In genomic region chr10:61937631-61938284, GRCh38 we compare ENCODE assay signal across 9 cellular contexts. TPM values are rescaled to one million over a fixed set of nuclear protein-coding genes. Genes with fewer than 3 reads are reported as not detected.
DNase-seq lines count a peak whose midpoint lies in the region; FAIRE-seq and TF ChIP-seq lines count a peak whose summit lies in the region.
"Had no signal": no experiment of that assay in that cellular context is flagged by ENCODE, and none has a peak within 500 bp of the region (broad histone marks: within the 10 kb centered on the region; RNA-seq: fewer than 3 reads in every experiment).

No MANE protein-coding gene starts in this region.

- H3K9me3 Mint-ChIP-seq in activated CD4-positive, alpha-beta T cell treated with anti-CD3 and anti-CD28 coated beads, Interleukin-2, amount 10 ng/mL, durations not matched to agents 24 days and 14 days: no peaks in the 10 kb centered on the region
- H3K9me3 Mint-ChIP-seq in activated CD4-positive, alpha-beta memory T cell treated with anti-CD3 and anti-CD28 coated beads for 36 hours: no peaks in the 10 kb centered on the region

- peak overlapping the region; percentile 31 for H2AFZ ChIP-seq in keratinocyte (ENCODE audit: control insufficient read depth, low read length)

- dilution Hi-C loops in keratinocyte (cut with MboI; ENCODE audit: extremely low pct_ligation_motif_present, low sequenced_read_pairs): no loop called here

- no peaks in the 10 kb centered on the region for H4K20me1 ChIP-seq in keratinocyte (ENCODE audit: control insufficient read depth, extremely low read depth, insufficient read depth, low read length)

- H3K9ac ChIP-seq in keratinocyte (ENCODE audit: control insufficient read depth, extremely low read depth, insufficient read depth, low read length): peak overlapping the region; percentile 65

- peak overlapping the region; percentile 55 for H3K4me3 Mint-ChIP-seq in activated CD4-positive, alpha-beta T cell treated with anti-CD3 and anti-CD28 coated beads, Interleukin-2, amount 10 ng/mL, durations not matched to agents 24 days and 14 days
- H3K4me3 Mint-ChIP-seq in activated CD4-positive, alpha-beta memory T cell treated with anti-CD3 and anti-CD28 coated beads for 36 hours: peak overlapping the region; percentile 32

- intact Hi-C loops in activated CD4-positive, alpha-beta T cell treated with anti-CD3 and anti-CD28 coated beads, Interleukin-2, amount 10 ng/mL, durations not matched to agents 24 days and 14 days (cut with micrococcal nuclease): loop anchor here (1.0 to 2.0 kb wide), 3 partner anchors 15 to 51 kb away; no protein-coding TSS in a partner anchor
- intact Hi-C loops in activated CD4-positive, alpha-beta memory T cell treated with anti-CD3 and anti-CD28 coated beads for 36 hours (cut with micrococcal nuclease): loop anchor here (1.0 to 5.0 kb wide), 5 partner anchors 15 to 1330 kb away; no protein-coding TSS in a partner anchor

- H3K4me1 ChIP-seq in keratinocyte (ENCODE audit: control insufficient read depth, extremely low read depth, insufficient read depth, low read length): peaks cover 37% of the 10 kb centered on the region
- H3K4me1 ChIP-seq in thymus (ENCODE audit: control insufficient read depth, insufficient read depth, low read length): peaks cover 2% of the 10 kb centered on the region

- POLR2A ChIA-PET in activated CD4-positive, alpha-beta memory T cell treated with anti-CD3 and anti-CD28 coated beads for 36 hours (lab: Charles Lee): interaction anchor here (0.7 to 9.5 kb wide), 17 partner anchors 26 to 248 kb away, joined by 3 to 164 read pairs (median 10); partner anchors contain the start of gene ARID5B

- peak overlapping the region; percentile 85 for H3K27ac ChIP-seq in keratinocyte (ENCODE audit: control insufficient read depth, insufficient read depth, low read length)
- peak overlapping the region; percentile 55 for H3K27ac ChIP-seq in thymus (ENCODE audit: low read depth)

- H3K9me1 ChIP-seq in keratinocyte (ENCODE audit: control insufficient read depth, extremely low read depth, insufficient read depth, low read length): no peaks in the 10 kb centered on the region

- peaks cover 0 to 8% of the 10 kb centered on the region in 2 experiments for H3K36me3 ChIP-seq in keratinocyte (ENCODE audit: control insufficient read depth in 2 of 2, extremely low read depth in 1 of 2, insufficient read depth in 2 of 2, low read length in 2 of 2)
- H3K36me3 ChIP-seq in thymus (ENCODE audit: control insufficient read depth, insufficient read depth): peaks cover 4% of the 10 kb centered on the region

- no peak for TF ChIP-seq CTCF in keratinocyte (optimal IDR thresholded peaks at IDR 0.05 in 1 of 3, IDR thresholded peaks at IDR 0.05 in 1 of 3, conservative IDR thresholded peaks at IDR 0.05 in 1 of 3; ENCODE audit: extremely low read depth in 1 of 3, insufficient read depth in 2 of 3, low read length in 3 of 3)

- 84% methylated on average over 1 of the region's 1 CpG for whole genome bisulfite sequencing in thymus

- peak; percentile 75 for FAIRE-seq in keratinocyte (lab: Jason Lieb, UNC)

- H3K27ac Mint-ChIP-seq in activated CD4-positive, alpha-beta T cell treated with anti-CD3 and anti-CD28 coated beads, Interleukin-2, amount 10 ng/mL, durations not matched to agents 24 days and 14 days: peak overlapping the region; percentile 92
- H3K27ac Mint-ChIP-seq in activated CD4-positive, alpha-beta memory T cell treated with anti-CD3 and anti-CD28 coated beads for 36 hours: peak overlapping the region; percentile 92

- CTCF ChIA-PET in activated CD4-positive, alpha-beta memory T cell treated with anti-CD3 and anti-CD28 coated beads for 36 hours (lab: Charles Lee): interaction anchor here (0.6 to 4.3 kb wide), 12 partner anchors 12 to 109 kb away, joined by 3 to 25 read pairs (median 6); partner anchors contain the start of gene ARID5B

- H3K4me3 ChIP-seq in keratinocyte (ENCODE audit: control insufficient read depth in 2 of 3, extremely low read depth in 1 of 3, insufficient read depth in 2 of 3, low read depth in 1 of 3, low read length in 3 of 3) (peak overlapping the region in 1 of 3 experiments; percentile 36), thymus (ENCODE audit: low read length) (no peak overlapping the region)
- H3K4me3 ChIP-seq: lung had no signal

- peak overlapping the region; percentile 73 for H3K4me2 ChIP-seq in keratinocyte (ENCODE audit: control insufficient read depth, extremely low read depth, insufficient read depth, low read depth, low read length)

- H3K27me3 ChIP-seq in keratinocyte (ENCODE audit: control insufficient read depth, extremely low read depth, insufficient read depth, low read length) (no peaks in the 10 kb centered on the region), thymus (ENCODE audit: control insufficient read depth, insufficient read depth) (no peaks in the 10 kb centered on the region)

- no peaks in the 10 kb centered on the region for H3K9me3 ChIP-seq in keratinocyte (ENCODE audit: control insufficient read depth, low read depth, low read length)
- H3K9me3 ChIP-seq in thymus (ENCODE audit: control insufficient read depth): no peaks in the 10 kb centered on the region

- DNase-seq in activated CD4-positive, alpha-beta T cell treated with anti-CD3 and anti-CD28 coated beads, Interleukin-2, amount 10 ng/mL, durations not matched to agents 24 days and 14 days: peak; percentile 70
- no peak for DNase-seq in activated CD4-positive, alpha-beta T cell treated with anti-CD3 and anti-CD28 coated beads, Interleukin-2, amount 50 U/mL, for 4 hours
- peak; percentile 30 for DNase-seq in activated CD4-positive, alpha-beta memory T cell treated with anti-CD3 and anti-CD28 coated beads for 36 hours
- DNase-seq in keratinocyte (ENCODE audit: low read depth, low spot score) (no peak), amygdala (lab: John Stamatoyannopoulos, UW) (no peak)
- DNase-seq in activated CD4-positive, alpha-beta T cell treated with anti-CD3 and anti-CD28 coated beads, Interleukin-2, amount 50 U/mL, for 1 hour: no peak
- DNase-seq in activated CD4-positive, CD25-positive, alpha-beta regulatory T cell treated with anti-CD3 and anti-CD28 coated beads, Interleukin-2, amount 50 U/mL, for 72 hours: no peak

- peaks cover 7% of the 10 kb centered on the region for H3K79me2 ChIP-seq in keratinocyte (ENCODE audit: control insufficient read depth, insufficient read depth, low read length)

- peaks cover 44% of the 10 kb centered on the region for H3K36me3 Mint-ChIP-seq in activated CD4-positive, alpha-beta T cell treated with anti-CD3 and anti-CD28 coated beads, Interleukin-2, amount 10 ng/mL, durations not matched to agents 24 days and 14 days (ENCODE audit: low read depth)
- peaks cover 52% of the 10 kb centered on the region for H3K36me3 Mint-ChIP-seq in activated CD4-positive, alpha-beta memory T cell treated with anti-CD3 and anti-CD28 coated beads for 36 hours

- peaks cover 75% of the 10 kb centered on the region for H3K4me1 Mint-ChIP-seq in activated CD4-positive, alpha-beta T cell treated with anti-CD3 and anti-CD28 coated beads, Interleukin-2, amount 10 ng/mL, durations not matched to agents 24 days and 14 days
- peaks cover 88% of the 10 kb centered on the region for H3K4me1 Mint-ChIP-seq in activated CD4-positive, alpha-beta memory T cell treated with anti-CD3 and anti-CD28 coated beads for 36 hours (ENCODE audit: low read depth)

- H3K27me3 Mint-ChIP-seq in activated CD4-positive, alpha-beta T cell treated with anti-CD3 and anti-CD28 coated beads, Interleukin-2, amount 10 ng/mL, durations not matched to agents 24 days and 14 days: no peaks in the 10 kb centered on the region
- no peaks in the 10 kb centered on the region for H3K27me3 Mint-ChIP-seq in activated CD4-positive, alpha-beta memory T cell treated with anti-CD3 and anti-CD28 coated beads for 36 hours

RNA-seq across cellular contexts. Expression of gene ARID5B, which starts 36.3 kb away (rescaled TPM):
- 56.9 and 58.2 TPM in 2 replicates for total RNA-seq in activated CD4-positive, alpha-beta T cell treated with anti-CD3 and anti-CD28 coated beads, Interleukin-2, amount 10 ng/mL, durations not matched to agents 24 days and 14 days
- total RNA-seq in activated CD4-positive, alpha-beta memory T cell treated with anti-CD3 and anti-CD28 coated beads for 36 hours: 10 to 100 TPM; 79.4 to 79.6 TPM
- polyA plus RNA-seq in keratinocyte (5.1 to 7.0 TPM (median 5.4 TPM) in 3 replicates), thymus (11.3 TPM)
- polyA plus RNA-seq in keratinocyte (2011; ENCODE audit: low read depth): 21.8 TPM
- polyA plus RNA-seq in keratinocyte (2011; cell fraction: cytosol; rRNA removed): 2.6 and 3.8 TPM in 2 replicates
- polyA plus RNA-seq in keratinocyte (2011; cell fraction: nucleus; rRNA removed): 10.2 TPM in 2 replicates
- 6.4 and 15.8 TPM in 2 replicates for polyA plus RNA-seq in keratinocyte (2012; ENCODE audit: low replicate concordance)
- 15.2 to 37.1 TPM (median 28.8 TPM) in 3 replicates for polyA minus RNA-seq in keratinocyte
- 6.1 TPM for polyA minus RNA-seq in keratinocyte (2011; cell fraction: cytosol; rRNA and poly(A)+ RNA removed)
- 24.1 and 47.5 TPM in 2 replicates for polyA minus RNA-seq in keratinocyte (2011; cell fraction: nucleus; rRNA and poly(A)+ RNA removed)

Comparison
In these comparisons a context has a peak if more than half of its experiments do, and no peak if none do; other contexts are left out.
1. DNase-seq: peak in activated CD4-positive, alpha-beta T cell treated with anti-CD3 and anti-CD28 coated beads, Interleukin-2, amount 10 ng/mL, durations not matched to agents 24 days and 14 days (single experiment) and activated CD4-positive, alpha-beta memory T cell treated with anti-CD3 and anti-CD28 coated beads for 36 hours (single experiment); none in activated CD4-positive, alpha-beta T cell treated with anti-CD3 and anti-CD28 coated beads, Interleukin-2, amount 50 U/mL, for 4 hours (0 of 2), keratinocyte (single experiment), amygdala (0 of 56), activated CD4-positive, alpha-beta T cell treated with anti-CD3 and anti-CD28 coated beads, Interleukin-2, amount 50 U/mL, for 1 hour (single experiment) and activated CD4-positive, CD25-positive, alpha-beta regulatory T cell treated with anti-CD3 and anti-CD28 coated beads, Interleukin-2, amount 50 U/mL, for 72 hours (single experiment).